Comparison of ENCODE assay signal across 8 cellular contexts in genomic region chr4:76028242-76028859, GRCh38. TPM values are rescaled to one million over a fixed set of nuclear protein-coding genes. Genes with fewer than 3 reads are reported as not detected.
DNase-seq lines count a peak whose midpoint lies in the region; ATAC-seq lines count a peak whose summit lies in the region.

No MANE protein-coding gene starts in this region.

- peak overlapping the region; percentile 16 for H3K27ac Mint-ChIP-seq in activated CD8-positive, alpha-beta memory T cell treated with anti-CD3 and anti-CD28 coated beads, Interleukin-2, amount 10 ng/mL, durations not matched to agents 7 days and 5 days
- no peak overlapping the region for H3K27ac Mint-ChIP-seq in T-helper 1 cell treated with Interleukin-12 subunit alpha and Interleukin-12 subunit beta and Interleukin-4 antibody, amounts not matched to agents 30 μg/mL and 1 μg/mL, for 36 hours
- peak overlapping the region; percentile 60 for H3K27ac Mint-ChIP-seq in stimulated activated naive B cell treated with anti-CD40 and anti-IgM and Interleukin-4, amounts not matched to agents 10 μg/mL and 1 μg/mL and 100 μg/mL, for 72 hours

- H3K4me1 Mint-ChIP-seq in activated CD8-positive, alpha-beta memory T cell treated with anti-CD3 and anti-CD28 coated beads, Interleukin-2, amount 10 ng/mL, durations not matched to agents 7 days and 5 days = peaks cover 25% of the 10 kb centered on the region
- H3K4me1 Mint-ChIP-seq in T-helper 1 cell treated with Interleukin-12 subunit alpha and Interleukin-12 subunit beta and Interleukin-4 antibody, amounts not matched to agents 30 μg/mL and 1 μg/mL, for 36 hours (ENCODE audit: low read depth) = peaks cover 30% of the 10 kb centered on the region
- H3K4me1 Mint-ChIP-seq in stimulated activated naive B cell treated with anti-CD40 and anti-IgM and Interleukin-4, amounts not matched to agents 10 μg/mL and 1 μg/mL and 100 μg/mL, for 72 hours = peaks cover 15 to 23% of the 10 kb centered on the region in 2 donors

- peak overlapping the region; percentile 18 for H3K4me3 Mint-ChIP-seq in activated CD8-positive, alpha-beta memory T cell treated with anti-CD3 and anti-CD28 coated beads, Interleukin-2, amount 10 ng/mL, durations not matched to agents 7 days and 5 days
- H3K4me3 Mint-ChIP-seq in T-helper 1 cell treated with Interleukin-12 subunit alpha and Interleukin-12 subunit beta and Interleukin-4 antibody, amounts not matched to agents 30 μg/mL and 1 μg/mL, for 36 hours = peak overlapping the region; percentile 7
- H3K4me3 Mint-ChIP-seq in stimulated activated naive B cell treated with anti-CD40 and anti-IgM and Interleukin-4, amounts not matched to agents 10 μg/mL and 1 μg/mL and 100 μg/mL, for 72 hours = peak overlapping the region in 1 of 2 donors; percentile 52

- no peaks in the 10 kb centered on the region for H3K9me3 Mint-ChIP-seq in activated CD8-positive, alpha-beta memory T cell treated with anti-CD3 and anti-CD28 coated beads, Interleukin-2, amount 10 ng/mL, durations not matched to agents 7 days and 5 days (ENCODE audit: low read depth)
- H3K9me3 Mint-ChIP-seq in T-helper 1 cell treated with Interleukin-12 subunit alpha and Interleukin-12 subunit beta and Interleukin-4 antibody, amounts not matched to agents 30 μg/mL and 1 μg/mL, for 36 hours = no peaks in the 10 kb centered on the region
- H3K9me3 Mint-ChIP-seq in stimulated activated naive B cell treated with anti-CD40 and anti-IgM and Interleukin-4, amounts not matched to agents 10 μg/mL and 1 μg/mL and 100 μg/mL, for 72 hours = no peaks in the 10 kb centered on the region

- H3K36me3 Mint-ChIP-seq in activated CD8-positive, alpha-beta memory T cell treated with anti-CD3 and anti-CD28 coated beads, Interleukin-2, amount 10 ng/mL, durations not matched to agents 7 days and 5 days = peaks cover 10% of the 10 kb centered on the region
- peaks cover 6% of the 10 kb centered on the region for H3K36me3 Mint-ChIP-seq in T-helper 1 cell treated with Interleukin-12 subunit alpha and Interleukin-12 subunit beta and Interleukin-4 antibody, amounts not matched to agents 30 μg/mL and 1 μg/mL, for 36 hours (ENCODE audit: low read depth)
- H3K36me3 Mint-ChIP-seq in stimulated activated naive B cell treated with anti-CD40 and anti-IgM and Interleukin-4, amounts not matched to agents 10 μg/mL and 1 μg/mL and 100 μg/mL, for 72 hours = no peaks in the 10 kb centered on the region

- no peak for ATAC-seq in activated CD8-positive, alpha-beta memory T cell treated with anti-CD3 and anti-CD28 coated beads, Interleukin-2, amount 10 ng/mL, durations not matched to agents 7 days and 5 days
- no peak for ATAC-seq in stimulated activated naive B cell treated with anti-CD40 and anti-IgM and Interleukin-4, amounts not matched to agents 10 μg/mL and 1 μg/mL and 100 μg/mL, for 72 hours (replicated peaks)
- no peak for ATAC-seq in HG03135 (IDR thresholded peaks at IDR 0.05; ENCODE audit: unreplicated experiment)

- DNase-seq in activated CD8-positive, alpha-beta memory T cell treated with anti-CD3 and anti-CD28 coated beads, Interleukin-2, amount 10 ng/mL, durations not matched to agents 7 days and 5 days = no peak
- no peak for DNase-seq in activated CD8-positive, alpha-beta memory T cell treated with anti-CD3 and anti-CD28 coated beads for 24 hours
- peak; percentile 39 for DNase-seq in foreskin melanocyte
- DNase-seq in stimulated activated naive B cell treated with anti-CD40 and anti-IgM and Interleukin-4, amounts not matched to agents 10 μg/mL and 1 μg/mL and 100 μg/mL, for 72 hours = no peak
- DNase-seq in NK-92 (lab: John Stamatoyannopoulos, UW; ENCODE audit: unreplicated experiment) = no peak
- no peak for DNase-seq in SKM-1 (lab: John Stamatoyannopoulos, UW; ENCODE audit: unreplicated experiment)

- CTCF ChIA-PET in activated CD8-positive, alpha-beta memory T cell treated with anti-CD3 and anti-CD28 coated beads, Interleukin-2, amount 10 ng/mL, durations not matched to agents 7 days and 5 days (lab: Charles Lee) = no interaction called here

- H3K27me3 Mint-ChIP-seq in activated CD8-positive, alpha-beta memory T cell treated with anti-CD3 and anti-CD28 coated beads, Interleukin-2, amount 10 ng/mL, durations not matched to agents 7 days and 5 days = peaks cover 30% of the 10 kb centered on the region
- H3K27me3 Mint-ChIP-seq in T-helper 1 cell treated with Interleukin-12 subunit alpha and Interleukin-12 subunit beta and Interleukin-4 antibody, amounts not matched to agents 30 μg/mL and 1 μg/mL, for 36 hours (ENCODE audit: low read depth) = peaks cover 10% of the 10 kb centered on the region
- peaks cover 0 to 6% of the 10 kb centered on the region in 2 donors for H3K27me3 Mint-ChIP-seq in stimulated activated naive B cell treated with anti-CD40 and anti-IgM and Interleukin-4, amounts not matched to agents 10 μg/mL and 1 μg/mL and 100 μg/mL, for 72 hours

RNA-seq across cellular contexts. Expression of gene CXCL10, which starts 5.1 kb away (rescaled TPM):
- total RNA-seq in activated CD8-positive, alpha-beta memory T cell treated with anti-CD3 and anti-CD28 coated beads, Interleukin-2, amount 10 ng/mL, durations not matched to agents 7 days and 5 days = under 1 TPM; 0.75 to 0.82 TPM

RNA-seq across cellular contexts. Expression of gene CXCL11, which starts 7.5 kb away (rescaled TPM):
- total RNA-seq in activated CD8-positive, alpha-beta memory T cell treated with anti-CD3 and anti-CD28 coated beads, Interleukin-2, amount 10 ng/mL, durations not matched to agents 7 days and 5 days = under 1 TPM; 0.40 to 0.53 TPM

RNA-seq across cellular contexts. Expression of gene CXCL9, which starts 21.0 kb away (rescaled TPM):
- under 1 TPM in 1 of 2 experiments, not detected in 1; 0.07 TPM for total RNA-seq in activated CD8-positive, alpha-beta memory T cell treated with anti-CD3 and anti-CD28 coated beads, Interleukin-2, amount 10 ng/mL, durations not matched to agents 7 days and 5 days

RNA-seq across cellular contexts. Expression of gene SDAD1, which starts 37.6 kb away (rescaled TPM):
- 10 to 100 TPM; 45.6 to 48.0 TPM for total RNA-seq in activated CD8-positive, alpha-beta memory T cell treated with anti-CD3 and anti-CD28 coated beads, Interleukin-2, amount 10 ng/mL, durations not matched to agents 7 days and 5 days

RNA-seq across cellular contexts. Expression of gene ART3, which starts 46.2 kb away (rescaled TPM):
- total RNA-seq in activated CD8-positive, alpha-beta memory T cell treated with anti-CD3 and anti-CD28 coated beads, Interleukin-2, amount 10 ng/mL, durations not matched to agents 7 days and 5 days = not detected
